ENCODE assay signal across 13 cellular contexts in the genomic region with DNA sequence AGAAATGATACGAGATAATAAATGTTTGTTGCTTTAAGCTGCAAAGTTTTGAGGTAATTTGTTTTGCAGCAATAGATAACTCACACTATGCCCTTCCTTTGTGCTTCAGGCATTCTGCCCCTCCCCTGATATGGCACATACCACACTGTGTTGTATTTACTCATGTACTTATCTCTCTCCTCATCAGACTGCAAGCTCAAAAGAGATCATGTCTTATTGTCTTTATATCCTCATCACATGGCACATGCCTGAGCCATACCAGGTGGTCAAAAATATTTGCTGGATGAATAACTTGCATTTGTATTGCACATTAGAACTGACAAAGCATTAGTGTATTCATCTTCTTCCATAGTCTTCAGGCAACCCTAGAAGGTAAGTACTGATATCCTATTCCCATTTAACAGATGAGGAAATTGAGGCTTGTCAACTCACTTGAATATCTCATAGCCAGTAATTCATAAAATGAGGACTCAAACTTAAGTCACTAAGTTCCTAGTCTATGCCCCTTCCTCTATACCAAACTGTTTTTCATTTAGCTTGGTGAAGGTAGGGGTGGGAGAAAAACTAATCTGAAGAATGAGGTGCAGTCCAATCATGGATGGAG.
DNase-seq lines count a peak whose midpoint lies in the region; ATAC-seq and TF ChIP-seq lines count a peak whose summit lies in the region.
"Had no signal": no experiment of that assay in that cellular context is flagged by ENCODE, and none has a peak within 500 bp of the region (broad histone marks: within the 10 kb centered on the region; RNA-seq: fewer than 3 reads in every experiment).

No MANE protein-coding gene starts in this region.

- H3K27ac ChIP-seq in CD4-positive, CD25-positive, alpha-beta regulatory T cell (ENCODE audit: insufficient read depth, low read length, poor library complexity, severe bottlenecking), result no peak overlapping the region

- peaks cover 5 to 27% (median 18%) of the 10 kb centered on the region in 4 donors for H3K4me1 Mint-ChIP-seq in CD4-positive, CD25-positive, alpha-beta regulatory T cell

- peaks cover 5% of the 10 kb centered on the region for H3K27me3 Mint-ChIP-seq in CD4-positive, CD25-positive, alpha-beta regulatory T cell
- H3K27me3 Mint-ChIP-seq: CD4-positive, alpha-beta memory T cell; naive B cell had no signal

- H3K36me3 ChIP-seq in CD4-positive, CD25-positive, alpha-beta regulatory T cell (ENCODE audit: control insufficient read depth, insufficient read depth, low read length), result no peaks in the 10 kb centered on the region

- ATAC-seq in CD4-positive, CD25-positive, alpha-beta regulatory T cell (ENCODE audit: low read depth in 2 of 2), result peak; percentile 25 to 31
- ATAC-seq in SK-N-SH treated with all-trans-retinoic acid at 6 μM for 48 hours (peak; percentile 65), HG03521 (IDR thresholded peaks at IDR 0.05; ENCODE audit: unreplicated experiment) (no peak)
- ATAC-seq: WTC11 had no signal

- no peaks in the 10 kb centered on the region for H3K9me3 ChIP-seq in CD4-positive, CD25-positive, alpha-beta regulatory T cell (ENCODE audit: control insufficient read depth in 2 of 2, low read length in 2 of 2)

- H3K27ac Mint-ChIP-seq in CD4-positive, CD25-positive, alpha-beta regulatory T cell, result peak overlapping the region in 2 of 3 donors; percentile 7 to 12
- H3K27ac Mint-ChIP-seq: CD4-positive, alpha-beta memory T cell; WTC11 had no signal

- H3K4me1 ChIP-seq in CD4-positive, CD25-positive, alpha-beta regulatory T cell (ENCODE audit: control insufficient read depth, insufficient read depth, low read length, poor library complexity, severe bottlenecking), result peaks cover 10% of the 10 kb centered on the region

- DNase-seq in CD4-positive, CD25-positive, alpha-beta regulatory T cell, result peak in 1 of 3 donors; percentile 57
- DNase-seq in HS-5 (ENCODE audit: low read depth) (peak; percentile 65), kidney tubule cell (ENCODE audit: low spot score) (peak; percentile 76), epidermal melanocyte (ENCODE audit: insufficient read length, low spot score) (no peak), H4 (ENCODE audit: low spot score) (no peak)
- no peak for DNase-seq in activated naive CD4-positive, alpha-beta T cell treated with Interleukin-2 at 50 U/mL for 16 hours
- DNase-seq: activated T-cell treated with anti-CD3 and anti-CD28 coated beads, Interleukin-2, amount 50 U/mL, for 48 hours; CD4-positive, alpha-beta memory T cell; NCI-H187 treated with DMSO at 0.1 percent for 48 hours had no signal

- H3K4me3 ChIP-seq in CD4-positive, CD25-positive, alpha-beta regulatory T cell (ENCODE audit: low read depth, low read length), result no peak overlapping the region

- H3K27me3 ChIP-seq in CD4-positive, CD25-positive, alpha-beta regulatory T cell (ENCODE audit: control insufficient read depth, insufficient read depth, low read length), result no peaks in the 10 kb centered on the region

- H3K9me3 Mint-ChIP-seq in CD4-positive, CD25-positive, alpha-beta regulatory T cell, result peaks cover 0 to 2% (median 0%) of the 10 kb centered on the region in 7 donors
- H3K9me3 Mint-ChIP-seq: CD4-positive, alpha-beta memory T cell; WTC11 had no signal

- H3K4me3 Mint-ChIP-seq in CD4-positive, CD25-positive, alpha-beta regulatory T cell, result no peak overlapping the region
- H3K4me3 Mint-ChIP-seq: CD4-positive, alpha-beta memory T cell; naive B cell; WTC11 had no signal

- H3K36me3 Mint-ChIP-seq in CD4-positive, CD25-positive, alpha-beta regulatory T cell, result no peaks in the 10 kb centered on the region
- H3K36me3 Mint-ChIP-seq: CD4-positive, alpha-beta memory T cell; naive B cell; WTC11 had no signal

TF ChIP-seq in SK-N-SH treated with all-trans-retinoic acid at 6 μM for 48 hours, 23 proteins besides CTCF, POLR2A, EP300 and RAD21:
- TF ChIP-seq ISL1 (CRISPR knock-in tag; IDR thresholded peaks at IDR 0.05) (peak; percentile 47; the same call in 1 of the 2 replicates), ZFP3 (CRISPR knock-in tag; IDR thresholded peaks at IDR 0.05) (no peak)
- TF ChIP-seq, protein P1, sequence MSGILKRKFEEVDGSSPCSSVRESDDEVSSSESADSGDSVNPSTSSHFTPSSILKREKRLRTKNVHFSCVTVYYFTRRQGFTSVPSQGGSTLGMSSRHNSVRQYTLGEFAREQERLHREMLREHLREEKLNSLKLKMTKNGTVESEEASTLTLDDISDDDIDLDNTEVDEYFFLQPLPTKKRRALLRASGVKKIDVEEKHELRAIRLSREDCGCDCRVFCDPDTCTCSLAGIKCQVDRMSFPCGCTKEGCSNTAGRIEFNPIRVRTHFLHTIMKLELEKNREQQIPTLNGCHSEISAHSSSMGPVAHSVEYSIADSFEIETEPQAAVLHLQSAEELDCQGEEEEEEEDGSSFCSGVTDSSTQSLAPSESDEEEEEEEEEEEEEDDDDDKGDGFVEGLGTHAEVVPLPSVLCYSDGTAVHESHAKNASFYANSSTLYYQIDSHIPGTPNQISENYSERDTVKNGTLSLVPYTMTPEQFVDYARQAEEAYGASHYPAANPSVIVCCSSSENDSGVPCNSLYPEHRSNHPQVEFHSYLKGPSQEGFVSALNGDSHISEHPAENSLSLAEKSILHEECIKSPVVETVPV (CRISPR knock-in tag; IDR thresholded peaks at IDR 0.05), result peak; percentile 43; the same call in 1 of the 2 replicates

Comparison
In these comparisons a context has a peak if more than half of its experiments do, and no peak if none do; other contexts are left out.
1. DNase-seq: peak in HS-5 (single experiment) and kidney tubule cell (single experiment); none in activated naive CD4-positive, alpha-beta T cell treated with Interleukin-2 at 50 U/mL for 16 hours (single experiment), epidermal melanocyte (single experiment) and H4 (single experiment).